Comparison of ENCODE assay signal across 8 cellular contexts in the genomic region with DNA sequence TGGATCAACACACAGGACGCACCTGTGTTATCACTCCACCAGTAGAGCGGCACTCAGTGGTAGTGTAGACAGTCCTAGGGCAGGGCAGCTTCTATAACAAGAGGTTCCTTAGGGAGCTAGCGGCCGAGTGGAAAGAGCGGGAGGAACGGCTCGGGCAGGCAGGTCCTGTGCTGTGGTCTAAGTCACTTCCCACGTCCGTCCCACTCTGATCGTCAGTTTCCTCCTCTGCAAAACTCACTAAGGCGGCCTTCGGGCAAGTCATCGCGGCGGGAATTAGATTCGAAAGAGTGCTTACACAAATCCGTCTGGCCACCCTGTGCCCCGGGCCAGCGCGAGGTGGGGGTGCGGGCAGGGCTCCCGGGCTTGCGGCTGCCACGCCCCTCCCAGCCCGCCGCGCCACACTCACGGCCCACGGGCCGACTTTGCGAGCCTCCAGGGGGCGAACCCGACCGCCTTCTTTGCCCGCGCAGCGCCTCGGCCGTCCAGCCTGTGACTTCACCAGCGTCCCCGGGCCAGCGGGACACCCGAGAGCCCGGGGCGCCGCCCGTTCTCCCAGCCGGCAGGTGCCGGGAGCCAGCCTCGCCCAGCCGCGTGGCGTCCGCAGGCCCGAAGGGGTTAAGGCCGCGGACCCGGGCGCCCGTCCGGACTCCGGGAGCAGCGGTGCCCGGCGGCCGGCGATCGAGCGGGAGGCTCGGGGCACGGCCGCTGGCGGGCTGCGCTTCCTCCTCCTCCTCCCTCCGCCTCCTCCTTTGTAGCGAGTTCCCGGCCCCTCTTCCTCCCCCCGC. TPM values are rescaled to one million over a fixed set of nuclear protein-coding genes. Genes with fewer than 3 reads are reported as not detected.
DNase-seq lines count a peak whose midpoint lies in the region; ATAC-seq, FAIRE-seq and TF ChIP-seq lines count a peak whose summit lies in the region.

No MANE protein-coding gene starts in this region.

- H3K27me3 ChIP-seq in A673 (replicated peaks; ENCODE audit: insufficient read depth, low read depth, low read length, poor library complexity) (no peaks in the 10 kb centered on the region), Panc1 (ENCODE audit: control insufficient read depth, insufficient read depth, low read length) (peaks cover 5% of the 10 kb centered on the region), right cardiac atrium (ENCODE audit: control insufficient read depth, insufficient read depth) (no peaks in the 10 kb centered on the region), parathyroid adenoma (ENCODE audit: control insufficient read depth, insufficient read depth, low read length) (no peaks in the 10 kb centered on the region)

- TF ChIP-seq CTCF in A673 (conservative IDR thresholded peaks at IDR 0.05; ENCODE audit: low read depth, low read length) = peak; percentile 43
- no peak; the same call in 1 of the 2 replicates for TF ChIP-seq CTCF in Panc1 (IDR thresholded peaks at IDR 0.05)
- TF ChIP-seq CTCF in astrocyte of the cerebellum (IDR thresholded peaks at IDR 0.05; ENCODE audit: low read depth, low read length, missing control alignments) = peak; percentile 43
- peak; percentile 20 for TF ChIP-seq CTCF in parathyroid adenoma (IDR thresholded peaks at IDR 0.05)

- DNase-seq in A673 (ENCODE audit: low spot score) (peak; percentile 70), GM18507 (ENCODE audit: extremely low spot score, insufficient read length, low read depth) (no peak), Panc1 (ENCODE audit: low read depth, low spot score) (no peak), astrocyte of the cerebellum (ENCODE audit: low read depth) (no peak), right cardiac atrium (peak; percentile 87 to 93 (median 93)), MV-4-11 (lab: John Stamatoyannopoulos, UW) (no peak)

- intact Hi-C loops in A673 (cut with micrococcal nuclease; ENCODE audit: unreplicated experiment) = loop anchor here (5.0 kb wide), 1 partner anchor 94 kb away; no protein-coding TSS in a partner anchor
- intact Hi-C loops in Panc1 (cut with micrococcal nuclease; ENCODE audit: unreplicated experiment) = no loop called here
- intact Hi-C loops in right cardiac atrium (cut with DNase I) = loop anchor here in 1 of 4 donors (10.0 kb wide), 1 partner anchor 76 kb away; no protein-coding TSS in a partner anchor

- CTCF ChIA-PET in A673 (lab: Charles Lee) (no interaction called here), Panc1 (lab: Charles Lee) (no interaction called here)

- H3K27ac ChIP-seq in A673 (ENCODE audit: low read depth, low read length, poor library complexity, severe bottlenecking) (peak overlapping the region; percentile 72), Panc1 (ENCODE audit: low read length) (no peak overlapping the region), right cardiac atrium (ENCODE audit: low read length) (peak overlapping the region; percentile 76), parathyroid adenoma (no peak overlapping the region)

- peak overlapping the region; percentile 76 for H3K4me2 ChIP-seq in parathyroid adenoma (ENCODE audit: low read length)

- no peaks in the 10 kb centered on the region for H3K36me3 ChIP-seq in A673 (ENCODE audit: insufficient read depth, low read length, poor library complexity, severe bottlenecking)
- H3K36me3 ChIP-seq in Panc1 (ENCODE audit: control insufficient read depth, insufficient read depth, low read length) = no peaks in the 10 kb centered on the region
- H3K36me3 ChIP-seq in parathyroid adenoma (ENCODE audit: control insufficient read depth, insufficient read depth, low read length) = no peaks in the 10 kb centered on the region

- BruUV-seq in A673 (replicated peaks; lab: Mats Ljungman, UMichigan) = no TSS peak
- no TSS peak for BruUV-seq in Panc1 (replicated peaks; lab: Mats Ljungman, UMichigan)

- POLR2A ChIA-PET in A673 (lab: Charles Lee; ENCODE audit: low non-redundant PET) (no interaction called here), Panc1 (lab: Charles Lee) (no interaction called here)

- H3K79me2 ChIP-seq in parathyroid adenoma = no peaks in the 10 kb centered on the region

- H3K4me1 ChIP-seq in A673 (ENCODE audit: insufficient read depth, low read length, poor library complexity, severe bottlenecking) (peaks cover 13% of the 10 kb centered on the region), Panc1 (ENCODE audit: control insufficient read depth, insufficient read depth, low read length) (no peaks in the 10 kb centered on the region; the same call in 1 of the 2 replicates), right cardiac atrium (ENCODE audit: control insufficient read depth, insufficient read depth, low read length) (peaks cover 5% of the 10 kb centered on the region), parathyroid adenoma (no peaks in the 10 kb centered on the region)

- FAIRE-seq in GM18507 (lab: Jason Lieb, UNC) = peak; percentile 35

- peak overlapping the region; percentile 81 for H3K4me3 ChIP-seq in A673 (ENCODE audit: low read depth, low read length, poor library complexity, severe bottlenecking)
- peak overlapping the region; percentile 42 to 43 for H3K4me3 ChIP-seq in Panc1 (ENCODE audit: low read depth in 2 of 2, low read length in 2 of 2)
- H3K4me3 ChIP-seq in astrocyte of the cerebellum (ENCODE audit: low read depth, low read length) = peak overlapping the region; percentile 63
- peak overlapping the region; percentile 93 for H3K4me3 ChIP-seq in right cardiac atrium (ENCODE audit: low read length)
- H3K4me3 ChIP-seq in parathyroid adenoma (ENCODE audit: low read depth, low read length) = peak overlapping the region; percentile 40

- under 1% methylated on average over 77 of the region's 78 CpGs for WGBS in right cardiac atrium

- H2AFZ ChIP-seq in parathyroid adenoma = peak overlapping the region; percentile 66

- peak; percentile 66 for ATAC-seq in Panc1
- peak; percentile 83 to 85 for ATAC-seq in right cardiac atrium
- no peak for ATAC-seq in HG03521 (IDR thresholded peaks at IDR 0.05; ENCODE audit: unreplicated experiment)

- H3K9me3 ChIP-seq in A673 (ENCODE audit: low read depth, low read length, poor library complexity, severe bottlenecking) = no peaks in the 10 kb centered on the region
- no peaks in the 10 kb centered on the region for H3K9me3 ChIP-seq in Panc1 (ENCODE audit: control insufficient read depth, insufficient read depth, low read depth, low read length)
- no peaks in the 10 kb centered on the region for H3K9me3 ChIP-seq in right cardiac atrium (ENCODE audit: control insufficient read depth, low read length)
- no peaks in the 10 kb centered on the region for H3K9me3 ChIP-seq in parathyroid adenoma (ENCODE audit: control insufficient read depth, low read length)

- in situ Hi-C loops in Panc1 (cut with HindIII; ENCODE audit: low pct_unique_long_range_greater_than_20kb, low sequenced_read_pairs) (no loop called here), astrocyte of the cerebellum (cut with HindIII; ENCODE audit: low sequenced_read_pairs) (no loop called here)

- H3K9ac ChIP-seq in parathyroid adenoma = no peak overlapping the region

RNA-seq across cellular contexts. Expression of gene CORO2B, which starts 0.4 kb away (rescaled TPM):
- total RNA-seq in A673 (2021) (3.8 and 4.4 TPM in 2 replicates), Panc1 (2021; ENCODE audit: unreplicated experiment) (0.36 TPM), right cardiac atrium (10 to 100 TPM in 3 of 4 donors, 1 to 10 TPM in 1; 5.8 to 13.7 (median 11.3) TPM)
- polyA plus RNA-seq in Panc1 (2012; ENCODE audit: insufficient read length) = 0.13 TPM
- 6.9 TPM for polyA plus RNA-seq in right cardiac atrium

Comparison
In these comparisons a context has a peak if more than half of its experiments do, and no peak if none do; other contexts are left out.
1. DNase-seq: peak in A673 (single experiment) and right cardiac atrium (3 of 3); none in GM18507 (single experiment), Panc1 (single experiment), astrocyte of the cerebellum (single experiment) and MV-4-11 (single experiment).
2. H3K27ac ChIP-seq: peak in A673 (single experiment) and right cardiac atrium (single experiment); none in Panc1 (single experiment) and parathyroid adenoma (single experiment).
3. H3K4me3 ChIP-seq: peak in every context shown above with its lines; median percentile 93 in right cardiac atrium; 81 in A673; 63 in astrocyte of the cerebellum; 42 in Panc1; 40 in parathyroid adenoma.